16 cellular contexts compared by ENCODE assay signal in genomic region chr3:27468283-27468886, GRCh38. TPM values are rescaled to one million over a fixed set of nuclear protein-coding genes. Genes with fewer than 3 reads are reported as not detected.
DNase-seq lines count a peak whose midpoint lies in the region; ATAC-seq, FAIRE-seq and TF ChIP-seq lines count a peak whose summit lies in the region.
"Had no signal": no experiment of that assay in that cellular context is flagged by ENCODE, and none has a peak within 500 bp of the region (broad histone marks: within the 10 kb centered on the region; RNA-seq: fewer than 3 reads in every experiment).

No MANE protein-coding gene starts in this region.

- no peak overlapping the region for H3K4ac ChIP-seq in mesenchymal stem cell (ENCODE audit: low read depth in 1 of 2, low read length in 2 of 2)

- H3K27ac ChIP-seq in A549, result peak overlapping the region in 1 of 2 experiments; percentile 52; a peak in 1 of 6 replicates
- no peak overlapping the region for H3K27ac ChIP-seq in RWPE2 (ENCODE audit: poor library complexity, severe bottlenecking)
- H3K27ac ChIP-seq in mesenchymal stem cell (ENCODE audit: low read length, poor library complexity, severe bottlenecking), result no peak overlapping the region
- peak overlapping the region in 1 of 2 experiments; percentile 9; a peak in 1 of 4 replicates for H3K27ac ChIP-seq in SK-N-SH (ENCODE audit: low read depth in 2 of 2, low read length in 1 of 2)
- H3K27ac ChIP-seq: BLaER1, KMS-11 had no signal

- no peak overlapping the region for H3K14ac ChIP-seq in mesenchymal stem cell (ENCODE audit: low read length in 2 of 2)

- no peak overlapping the region for H2AFZ ChIP-seq in mesenchymal stem cell (ENCODE audit: low read depth, low read length)
- no peak overlapping the region for H2AFZ ChIP-seq in SK-N-SH (ENCODE audit: low read depth)

- H3K79me1 ChIP-seq in mesenchymal stem cell (replicated peaks; ENCODE audit: low read length, poor library complexity, severe bottlenecking), result no peaks in the 10 kb centered on the region

- H3K9me3 ChIP-seq in A549 (no peaks in the 10 kb centered on the region), RWPE2 (ENCODE audit: severe bottlenecking) (no peaks in the 10 kb centered on the region), mesenchymal stem cell (ENCODE audit: control insufficient read depth, low read length) (no peaks in the 10 kb centered on the region), SK-N-SH (no peaks in the 10 kb centered on the region)
- H3K9me3 ChIP-seq: Caco-2 had no signal

- peaks cover 18% of the 10 kb centered on the region; the same call in 2 of the 3 replicates for H3K4me1 ChIP-seq in A549
- H3K4me1 ChIP-seq in RWPE2 (ENCODE audit: insufficient read depth, poor library complexity, severe bottlenecking), result no peaks in the 10 kb centered on the region
- H3K4me1 ChIP-seq in mesenchymal stem cell (ENCODE audit: control insufficient read depth, insufficient read depth, low read depth, low read length), result peaks cover 1% of the 10 kb centered on the region
- H3K4me1 ChIP-seq in SK-N-SH (ENCODE audit: control insufficient read depth in 1 of 2, insufficient read depth in 2 of 2, low read depth in 1 of 2, low read length in 1 of 2), result peaks cover 0 to 4% of the 10 kb centered on the region in 2 experiments; a peak in 2 of 4 replicates
- H3K4me1 ChIP-seq: Caco-2 had no signal

- ATAC-seq in A549, result peak; percentile 54 to 62; a peak in 3 of 6 replicates
- ATAC-seq in RWPE2 (ENCODE audit: low read depth), result peak; percentile 35; the same call in 1 of the 3 replicates

- 93% methylated on average over 5 of the region's 5 CpGs for WGBS in A549 (ENCODE audit: missing lambda C conversion rate)
- WGBS in mesenchymal stem cell, result 97% methylated on average over 4 of the region's 5 CpGs
- WGBS in SK-N-SH (ENCODE audit: low lambda C conversion rate), result 97% methylated on average over 5 of the region's 5 CpGs

- H3K9ac ChIP-seq in mesenchymal stem cell (ENCODE audit: low read length) (peak overlapping the region; percentile 66), SK-N-SH (no peak overlapping the region)
- H3K9ac ChIP-seq: BLaER1, KMS-11 had no signal

- no peak overlapping the region for H2BK5ac ChIP-seq in mesenchymal stem cell (ENCODE audit: low read depth, low read length, poor library complexity, severe bottlenecking)

- TF ChIP-seq CTCF in A549 (IDR thresholded peaks at IDR 0.05) (no peak), RWPE2 (IDR thresholded peaks at IDR 0.05; ENCODE audit: poor library complexity, severe bottlenecking) (no peak), SK-N-SH (IDR thresholded peaks at IDR 0.05) (no peak)

- no peaks in the 10 kb centered on the region for H3K9me2 ChIP-seq in SK-N-SH

- no peak overlapping the region for H3K18ac ChIP-seq in mesenchymal stem cell (ENCODE audit: low read depth in 1 of 2, low read length in 2 of 2)

- POLR2A ChIA-PET in A549 (lab: Yijun Ruan, JAX) (interaction anchor here (1.1 kb wide), 1 partner anchor 16 kb away, joined by 3 read pairs; the partner anchor contains the start of gene SLC4A7), SK-N-SH (lab: Yijun Ruan, JAX) (no interaction called here)

- no peak for TF ChIP-seq EP300 in A549 (IDR thresholded peaks at IDR 0.05)
- no peak for TF ChIP-seq EP300 in SK-N-SH (IDR thresholded peaks at IDR 0.05; ENCODE audit: borderline replicate concordance in 1 of 2, low read depth in 1 of 2, low read length in 1 of 2)

- H2BK12ac ChIP-seq in mesenchymal stem cell (ENCODE audit: low read length in 2 of 2), result no peak overlapping the region

- no peak for FAIRE-seq in A549 (lab: Jason Lieb, UNC)
- peak; percentile 30 for FAIRE-seq in H54 (lab: Jason Lieb, UNC)

- no peaks in the 10 kb centered on the region for H3K27me3 ChIP-seq in RWPE2 (ENCODE audit: insufficient read depth, poor library complexity, severe bottlenecking)
- no peaks in the 10 kb centered on the region for H3K27me3 ChIP-seq in mesenchymal stem cell (ENCODE audit: control insufficient read depth in 1 of 2, insufficient read depth in 1 of 2, low read length in 2 of 2)
- no peaks in the 10 kb centered on the region for H3K27me3 ChIP-seq in SK-N-SH (ENCODE audit: insufficient read depth)
- H3K27me3 ChIP-seq: BLaER1 had no signal

- peaks cover 14% of the 10 kb centered on the region; the same call in 1 of the 2 replicates for H3K36me3 ChIP-seq in RWPE2 (ENCODE audit: low read depth)
- peaks cover 6 to 41% of the 10 kb centered on the region in 2 experiments for H3K36me3 ChIP-seq in mesenchymal stem cell (ENCODE audit: control insufficient read depth in 1 of 2, insufficient read depth in 2 of 2, low read depth in 1 of 2, low read length in 2 of 2)
- peaks cover 0 to 8% of the 10 kb centered on the region in 2 experiments for H3K36me3 ChIP-seq in SK-N-SH (replicated peaks in 1 of 2; ENCODE audit: control insufficient read depth in 1 of 2, insufficient read depth in 2 of 2, low read length in 1 of 2)

- no peak overlapping the region for H4K91ac ChIP-seq in mesenchymal stem cell (ENCODE audit: low read length)

- H3K4me3 ChIP-seq in A549, result no peak overlapping the region
- H3K4me3 ChIP-seq in RWPE2 (ENCODE audit: severe bottlenecking), result no peak overlapping the region
- no peak overlapping the region for H3K4me3 ChIP-seq in mesenchymal stem cell (ENCODE audit: insufficient read depth in 1 of 2, low read depth in 1 of 2, low read length in 2 of 2)
- no peak overlapping the region for H3K4me3 ChIP-seq in SK-N-SH (ENCODE audit: low read depth in 2 of 2, low read length in 1 of 2)
- H3K4me3 ChIP-seq: BLaER1 had no signal

- no peak overlapping the region for H2BK15ac ChIP-seq in mesenchymal stem cell (ENCODE audit: low read depth, poor library complexity, severe bottlenecking)

- CTCF ChIA-PET in A549 (lab: Yijun Ruan, JAX) (interaction anchor here (0.6 to 6.3 kb wide), 31 partner anchors 9 to 334 kb away, joined by 3 to 33 read pairs (median 5); partner anchors contain the start of gene NEK10), SK-N-SH (lab: Yijun Ruan, JAX) (interaction anchor here (0.6 to 2.7 kb wide), 15 partner anchors 9 to 334 kb away, joined by 3 to 15 read pairs (median 5); no protein-coding TSS in a partner anchor)

- no peak overlapping the region for H3K23ac ChIP-seq in mesenchymal stem cell (ENCODE audit: low read length in 2 of 2)

- TF ChIP-seq RAD21 in A549 (conservative IDR thresholded peaks at IDR 0.05 in 1 of 2, IDR thresholded peaks at IDR 0.05 in 1 of 2) (no peak), SK-N-SH (IDR thresholded peaks at IDR 0.05; ENCODE audit: low read length) (no peak)

- no peak overlapping the region for H2AK5ac ChIP-seq in mesenchymal stem cell (ENCODE audit: low read length, severe bottlenecking)

- TF ChIP-seq POLR2A in A549 (IDR thresholded peaks at IDR 0.05; ENCODE audit: low read length) (no peak), H54 (IDR thresholded peaks at IDR 0.05; ENCODE audit: low read depth, low read length) (no peak)

- H3K4me2 ChIP-seq in A549 (no peak overlapping the region), mesenchymal stem cell (ENCODE audit: low read length, poor library complexity, severe bottlenecking) (no peak overlapping the region), SK-N-SH (no peak overlapping the region)
- H3K4me2 ChIP-seq: BLaER1, KMS-11 had no signal

- no peak overlapping the region for H4K8ac ChIP-seq in mesenchymal stem cell (ENCODE audit: low read length)

- DNase-seq in A549 (ENCODE audit: low read depth in 1 of 2, low spot score in 1 of 2) (no peak), H54 (ENCODE audit: insufficient read length, low spot score) (no peak), RWPE2 (ENCODE audit: low spot score) (no peak), mesenchymal stem cell (no peak), NCI-H2029 (lab: John Stamatoyannopoulos, UW) (no peak), NCI-H446 (lab: John Stamatoyannopoulos, UW) (no peak), SK-N-SH (no peak)
- DNase-seq: Caco-2; CD4-positive, alpha-beta T cell; DMS 273 treated with DMSO at 0.1 percent for 48 hours; DMS79 treated with DMSO at 0.1 percent for 48 hours; NCI-H2171; NCI-H345; NCI-H524 treated with DMSO at 0.1 percent for 48 hours had no signal

- H3F3A ChIP-seq in SK-N-SH (replicated peaks; ENCODE audit: insufficient read depth), result peaks cover 24% of the 10 kb centered on the region

- H3K79me2 ChIP-seq in SK-N-SH (ENCODE audit: insufficient read depth), result peaks cover 99% of the 10 kb centered on the region

- H2BK120ac ChIP-seq in mesenchymal stem cell (ENCODE audit: low read depth, low read length), result no peak overlapping the region

- H4K20me1 ChIP-seq in SK-N-SH (ENCODE audit: insufficient read depth), result peaks cover 9% of the 10 kb centered on the region; the same call in 1 of the 2 replicates

TF ChIP-seq in A549, 52 proteins besides CTCF, POLR2A, EP300 and RAD21 (continues in another document):
- no peak for TF ChIP-seq HOXB13 (CRISPR knock-in tag; IDR thresholded peaks at IDR 0.05; ENCODE audit: low read depth)
- TF ChIP-seq CBX2 (IDR thresholded peaks at IDR 0.05; ENCODE audit: borderline replicate concordance, low read depth), result no peak

TF ChIP-seq in SK-N-SH, 30 proteins besides CTCF, POLR2A, EP300 and RAD21:
- TF ChIP-seq POLR2AphosphoS5 (IDR thresholded peaks at IDR 0.05; ENCODE audit: low read depth, low read length) (no peak), USF2 (IDR thresholded peaks at IDR 0.05; ENCODE audit: borderline replicate concordance, low read depth, low read length) (no peak), RCOR1 (IDR thresholded peaks at IDR 0.05; ENCODE audit: low read length) (no peak), RFX5 (IDR thresholded peaks at IDR 0.05; ENCODE audit: low read length) (no peak), TAF1 (IDR thresholded peaks at IDR 0.05; ENCODE audit: borderline replicate concordance, low read depth, low read length) (no peak), FOSL2 (IDR thresholded peaks at IDR 0.05; ENCODE audit: borderline replicate concordance, low read depth) (no peak), SIN3A (IDR thresholded peaks at IDR 0.05; ENCODE audit: borderline replicate concordance, low read depth, low read length) (no peak)

RNA-seq across cellular contexts. Expression of gene SLC4A7, which starts 15.8 kb away (rescaled TPM):
- 49.1 and 70.2 TPM in 2 replicates for polyA plus RNA-seq in A549 (2011; rRNA removed)
- 5.8 and 6.6 TPM in 2 replicates for polyA plus RNA-seq in A549 (2012; cell fraction: cytosol; rRNA removed)
- polyA plus RNA-seq in A549 (2012; cell fraction: nucleus; rRNA removed), result 15.8 and 19.0 TPM in 2 replicates
- polyA plus RNA-seq in A549 (2017; fragmentation: RNase III; extraction: RNeasy Plus Mini Kit Qiagen cat#74134 plus additional on column Dnase treatment), result 33.6 to 38.1 TPM (median 35.1 TPM) in 3 replicates
- 50.1 and 55.9 TPM in 2 replicates for polyA minus RNA-seq in A549 (2011; rRNA and poly(A)+ RNA removed)
- 11.7 TPM for polyA plus RNA-seq in mesenchymal stem cell (2013, experiment 1 of 2)
- polyA plus RNA-seq in mesenchymal stem cell (2013, experiment 2 of 2), result 10.7 TPM
- polyA plus RNA-seq in SK-N-SH (2012; rRNA removed), result 3.9 and 5.9 TPM in 2 replicates
- 4.3 and 4.8 TPM in 2 replicates for polyA plus RNA-seq in SK-N-SH (2012; cell fraction: cytosol; rRNA removed)
- polyA plus RNA-seq in SK-N-SH (2012; cell fraction: nucleus; rRNA removed), result 7.9 and 18.4 TPM in 2 replicates
